In the genomic region with DNA sequence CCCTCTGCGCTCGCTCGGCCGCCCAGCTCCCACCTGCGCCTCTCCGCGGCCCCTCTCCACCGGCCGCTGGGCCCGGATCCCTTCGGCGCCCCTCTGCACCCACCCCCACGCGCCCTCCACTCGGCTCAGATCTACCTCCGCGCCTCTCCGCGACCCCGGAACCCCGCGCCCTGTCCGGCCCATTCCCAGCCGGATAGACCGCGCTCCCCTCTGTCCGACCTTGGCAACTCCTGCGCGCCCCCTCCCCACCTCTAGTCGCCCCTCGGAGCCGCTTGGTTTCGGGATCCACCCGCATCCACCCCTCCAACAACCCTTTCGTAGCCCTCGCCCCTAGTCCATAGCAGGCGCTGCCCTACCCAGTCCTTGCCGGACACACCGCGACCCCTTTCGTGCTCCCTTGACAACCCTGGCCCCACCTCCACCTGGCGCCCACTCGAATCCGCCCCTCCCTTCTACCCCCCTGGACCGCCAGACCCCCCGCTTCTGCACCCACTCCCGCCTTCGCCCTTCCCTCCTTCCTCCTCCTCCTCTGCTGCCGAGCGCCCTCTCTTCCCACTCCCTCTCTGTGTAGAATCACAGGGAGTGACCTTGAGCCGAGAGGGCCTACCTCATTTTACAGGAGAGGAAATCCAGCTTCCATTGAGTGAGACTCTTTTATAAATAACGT, we compare ENCODE assay signal across 8 cellular contexts. TPM values are rescaled to one million over a fixed set of nuclear protein-coding genes. Genes with fewer than 3 reads are reported as not detected.
A peak's percentile ranks its signal among the peaks of the same experiment; 100 is the strongest.
DNase-seq lines count a peak whose midpoint lies in the region; ATAC-seq, FAIRE-seq and TF ChIP-seq lines count a peak whose summit lies in the region.

No MANE protein-coding gene starts in this region.

- ATAC-seq in A549 (peak; percentile 48 to 54), heart left ventricle (peak; percentile 33 to 65 (median 63)), HG03378 (IDR thresholded peaks at IDR 0.05; ENCODE audit: unreplicated experiment) (no peak)

- H3K9me3 Mint-ChIP-seq in activated naive CD8-positive, alpha-beta T cell treated with anti-CD3 and anti-CD28 coated beads for 36 hours = no peaks in the 10 kb centered on the region

- H3K4me1 Mint-ChIP-seq in activated naive CD8-positive, alpha-beta T cell treated with anti-CD3 and anti-CD28 coated beads for 36 hours = peaks cover 39% of the 10 kb centered on the region

- FAIRE-seq in A549 (lab: Jason Lieb, UNC) (no peak), H54 (lab: Jason Lieb, UNC) (no peak)

- no peaks in the 10 kb centered on the region for H3K9me3 ChIP-seq in A549
- no peaks in the 10 kb centered on the region for H3K9me3 ChIP-seq in heart left ventricle
- H3K9me3 ChIP-seq in ovary = no peaks in the 10 kb centered on the region

- no peak; a peak in 1 of 5 replicates for TF ChIP-seq RAD21 in A549 (conservative IDR thresholded peaks at IDR 0.05 in 1 of 2, IDR thresholded peaks at IDR 0.05 in 1 of 2)

- CTCF ChIA-PET in A549 (lab: Yijun Ruan, JAX) = interaction anchor here (0.9 to 8.0 kb wide), 13 partner anchors 10 to 848 kb away, joined by 3 to 69 read pairs (median 8); partner anchors contain the start of gene SPATA6L

- TF ChIP-seq EP300 in A549 (IDR thresholded peaks at IDR 0.05) (no peak), ovary (IDR thresholded peaks at IDR 0.05) (no peak)

- no peaks in the 10 kb centered on the region for H3K27me3 Mint-ChIP-seq in activated naive CD8-positive, alpha-beta T cell treated with anti-CD3 and anti-CD28 coated beads for 36 hours

- H3K27ac ChIP-seq in A549 = peak overlapping the region; percentile 88 to 92
- H3K27ac ChIP-seq in heart left ventricle = peak overlapping the region; percentile 90 to 97 (median 94)
- peak overlapping the region; percentile 86 to 87 for H3K27ac ChIP-seq in ovary

- intact Hi-C loops in heart left ventricle (cut with DNase I) = loop anchor here in 5 of 10 donors (1.0 to 10.0 kb wide), 8 partner anchors 53 to 703 kb away; partner anchors contain the start of genes PLPP6 (in 3 of the 5), CDC37L1 (in 2 of the 5), RCL1 (in 2 of the 5) and PLGRKT (in 1 of the 5)
- intact Hi-C loops in ovary (cut with DNase I) = loop anchor here (2.0 to 10.0 kb wide), 5 partner anchors 49 to 853 kb away; partner anchors contain the start of genes PLPP6 (in 3 of the 4), CDC37L1 (in 2 of the 4) and SPATA6L (in 2 of the 4)

- DNase-seq in A549 (ENCODE audit: low read depth in 1 of 2, low spot score in 1 of 2) (peak in 1 of 2 experiments; percentile 32), GM12865 (ENCODE audit: low read depth) (no peak), NB4 (ENCODE audit: low read depth) (no peak), heart left ventricle (peak; percentile 40 to 75 (median 61)), ovary (peak in 3 of 5 donors; percentile 46 to 66 (median 51)), H54 (ENCODE audit: insufficient read length, low spot score) (no peak)
- DNase-seq in activated naive CD8-positive, alpha-beta T cell treated with anti-CD3 and anti-CD28 coated beads for 36 hours = no peak

- peak overlapping the region; percentile 88 for H3K4me3 ChIP-seq in A549
- peak overlapping the region; percentile 88 for H3K4me3 ChIP-seq in GM12865 (ENCODE audit: low read depth, low read length)
- H3K4me3 ChIP-seq in NB4 (ENCODE audit: low read depth, low read length) = peak overlapping the region; percentile 18
- peak overlapping the region; percentile 54 to 98 (median 89) for H3K4me3 ChIP-seq in heart left ventricle
- peak overlapping the region; percentile 74 for H3K4me3 ChIP-seq in ovary

- no peak for TF ChIP-seq POLR2A in A549 (IDR thresholded peaks at IDR 0.05; ENCODE audit: low read length)
- TF ChIP-seq POLR2A in NB4 (IDR thresholded peaks at IDR 0.05; ENCODE audit: extremely low read depth, insufficient read length) = no peak
- TF ChIP-seq POLR2A in heart left ventricle (IDR thresholded peaks at IDR 0.05) = no peak
- no peak for TF ChIP-seq POLR2A in ovary (IDR thresholded peaks at IDR 0.05)
- TF ChIP-seq POLR2A in H54 (IDR thresholded peaks at IDR 0.05; ENCODE audit: low read depth, low read length) = no peak

- POLR2A ChIA-PET in A549 (lab: Yijun Ruan, JAX) = interaction anchor here (0.9 to 2.2 kb wide), 9 partner anchors 8 to 1897 kb away, joined by 3 to 12 read pairs (median 4); partner anchors contain the start of genes CDC37L1, PLGRKT, PUM3 and RCL1

- H3K36me3 ChIP-seq in heart left ventricle (no peaks in the 10 kb centered on the region), ovary (no peaks in the 10 kb centered on the region)

- WGBS in A549 (ENCODE audit: missing lambda C conversion rate) = 12% methylated on average over 40 of the region's 52 CpGs
- WGBS in heart left ventricle, 4 donors = 1 to 2% (median 1%) methylated on average over 45 to 52 of the region's 52 CpGs
- whole genome bisulfite sequencing in ovary, 3 donors = 0 to 1% (median 0%) methylated on average over 38 to 52 of the region's 52 CpGs

- H3K27me3 ChIP-seq in heart left ventricle (no peaks in the 10 kb centered on the region), ovary (no peaks in the 10 kb centered on the region)

- H3K36me3 Mint-ChIP-seq in activated naive CD8-positive, alpha-beta T cell treated with anti-CD3 and anti-CD28 coated beads for 36 hours = peaks cover 16% of the 10 kb centered on the region

- H3K27ac Mint-ChIP-seq in activated naive CD8-positive, alpha-beta T cell treated with anti-CD3 and anti-CD28 coated beads for 36 hours = peak overlapping the region; percentile 86

- peak overlapping the region; percentile 89 for H3K4me3 Mint-ChIP-seq in activated naive CD8-positive, alpha-beta T cell treated with anti-CD3 and anti-CD28 coated beads for 36 hours

- H3K4me2 ChIP-seq in A549 = peak overlapping the region; percentile 75

- TF ChIP-seq CTCF in A549 (IDR thresholded peaks at IDR 0.05) (no peak), GM12865 (IDR thresholded peaks at IDR 0.05; ENCODE audit: insufficient read depth, low read depth, low read length, missing control alignments) (no peak), NB4 (IDR thresholded peaks at IDR 0.05; ENCODE audit: low read depth, low read length) (no peak), heart left ventricle (IDR thresholded peaks at IDR 0.05) (no peak), ovary (IDR thresholded peaks at IDR 0.05) (no peak)

- H3K4me1 ChIP-seq in A549 = peaks cover 24% of the 10 kb centered on the region
- peaks cover 0 to 29% (median 15%) of the 10 kb centered on the region in 12 donors for H3K4me1 ChIP-seq in heart left ventricle
- H3K4me1 ChIP-seq in ovary (ENCODE audit: insufficient read depth) = peaks cover 10% of the 10 kb centered on the region

TF ChIP-seq in A549, 52 proteins besides CTCF, POLR2A, EP300 and RAD21:
- TF ChIP-seq BCL3 (IDR thresholded peaks at IDR 0.05) = peak; percentile 33; the same call in 2 of the 3 replicates
- no peak for TF ChIP-seq NR3C1 (IDR thresholded peaks at IDR 0.05)

RNA-seq across cellular contexts. Expression of gene AK3, which starts 0.5 kb away (rescaled TPM):
- polyA plus RNA-seq in A549 (2011; rRNA removed) = 70.4 and 83.0 TPM in 2 replicates
- polyA plus RNA-seq in A549 (2012; cell fraction: cytosol; rRNA removed) = 14.9 and 21.0 TPM in 2 replicates
- 6.3 and 8.9 TPM in 2 replicates for polyA plus RNA-seq in A549 (2012; cell fraction: nucleus; rRNA removed)
- 42.6 to 51.0 TPM (median 49.0 TPM) in 3 replicates for polyA plus RNA-seq in A549 (2017; fragmentation: RNase III; extraction: RNeasy Plus Mini Kit Qiagen cat#74134 plus additional on column Dnase treatment)
- polyA minus RNA-seq in A549 (2011; rRNA and poly(A)+ RNA removed) = 22.6 and 31.3 TPM in 2 replicates
- total RNA-seq in activated naive CD8-positive, alpha-beta T cell treated with anti-CD3 and anti-CD28 coated beads for 36 hours = 10 to 100 TPM; 32.2 to 33.3 TPM
- 100 to 1,000 TPM; 117 to 231 (median 159) TPM for total RNA-seq in heart left ventricle
- polyA plus RNA-seq in heart left ventricle = 10 to 100 TPM; 47.8 to 49.1 TPM
- total RNA-seq in ovary = 10 to 100 TPM; 54.8 to 69.4 (median 59.5) TPM
- polyA plus RNA-seq in ovary = 10 to 100 TPM; 49.8 to 88.7 TPM

RNA-seq across cellular contexts. Expression of gene RCL1, which starts 51.2 kb away (rescaled TPM):
- polyA plus RNA-seq in A549 (2011; rRNA removed) = 25.5 and 26.7 TPM in 2 replicates
- 30.0 and 33.4 TPM in 2 replicates for polyA plus RNA-seq in A549 (2012; cell fraction: cytosol; rRNA removed)
- 29.3 and 43.1 TPM in 2 replicates for polyA plus RNA-seq in A549 (2012; cell fraction: nucleus; rRNA removed)
- polyA plus RNA-seq in A549 (2017; fragmentation: RNase III; extraction: RNeasy Plus Mini Kit Qiagen cat#74134 plus additional on column Dnase treatment) = 27.5 to 30.0 TPM (median 29.4 TPM) in 3 replicates
- 43.1 and 43.3 TPM in 2 replicates for polyA minus RNA-seq in A549 (2011; rRNA and poly(A)+ RNA removed)
- 10 to 100 TPM; 37.9 to 38.6 TPM for total RNA-seq in activated naive CD8-positive, alpha-beta T cell treated with anti-CD3 and anti-CD28 coated beads for 36 hours
- 10 to 100 TPM in 1 of 9 donors, 1 to 10 TPM in 8; 5.1 to 10.1 (median 7.2) TPM for total RNA-seq in heart left ventricle
- 10 to 100 TPM in 1 of 2 donors, 1 to 10 TPM in 1; 3.8 to 11.3 TPM for polyA plus RNA-seq in heart left ventricle
- total RNA-seq in ovary = 10 to 100 TPM; 28.0 to 68.6 (median 32.7) TPM
- polyA plus RNA-seq in ovary = 10 to 100 TPM; 19.9 to 20.4 TPM

Comparison
In these comparisons a context has a peak if more than half of its experiments do, and no peak if none do; other contexts are left out.
1. DNase-seq: peak in heart left ventricle (5 of 5) and ovary (3 of 5); none in GM12865 (single experiment), NB4 (single experiment), activated naive CD8-positive, alpha-beta T cell treated with anti-CD3 and anti-CD28 coated beads for 36 hours (single experiment) and H54 (single experiment).
2. H3K4me3 ChIP-seq: peak in every context shown above with its lines; median percentile 89 in heart left ventricle; 88 in A549; 88 in GM12865; 74 in ovary; 18 in NB4.
3. Peak in every context shown above with its lines, with median percentiles within 50 percentile points of each other: H3K27ac ChIP-seq.